In genomic region chr18:45978084-45978483, GRCh38 we compare ENCODE assay signal across 14 cellular contexts. TPM values are rescaled to one million over a fixed set of nuclear protein-coding genes. Genes with fewer than 3 reads are reported as not detected.
DNase-seq lines count a peak whose midpoint lies in the region; ATAC-seq and TF ChIP-seq lines count a peak whose summit lies in the region.
"Had no signal": no experiment of that assay in that cellular context is flagged by ENCODE, and none has a peak within 500 bp of the region (broad histone marks: within the 10 kb centered on the region; RNA-seq: fewer than 3 reads in every experiment).

No MANE protein-coding gene starts in this region.

- no peaks in the 10 kb centered on the region for H3K9me3 ChIP-seq in psoas muscle

- ATAC-seq in foreskin keratinocyte, result peak; percentile 79
- ATAC-seq in psoas muscle, result peak in 3 of 4 donors; percentile 44 to 69 (median 66)
- ATAC-seq: activated T-cell treated with anti-CD3 and anti-CD28 coated beads, Interleukin-2, amount 50 U/mL, for 72 hours had no signal

- H3K4me3 ChIP-seq in H7 (ENCODE audit: insufficient read depth, low read depth, low read length) (no peak overlapping the region), psoas muscle (no peak overlapping the region)
- H3K4me3 ChIP-seq: SK-N-MC, skin epidermis had no signal

- no peak overlapping the region for H3K27ac ChIP-seq in foreskin keratinocyte
- no peak overlapping the region for H3K27ac ChIP-seq in psoas muscle
- H3K27ac ChIP-seq: SK-N-MC, skin epidermis had no signal

- WGBS in psoas muscle, 3 donors, result 68 to 89% (median 80%) methylated on average over 1 of the region's 1 CpG

- intact Hi-C loops in psoas muscle (cut with DNase I), result loop anchor here in 1 of 2 donors (10.0 kb wide), 1 partner anchor 313 kb away; no protein-coding TSS in a partner anchor

- H3K4me1 ChIP-seq in foreskin keratinocyte (peaks cover 4% of the 10 kb centered on the region), psoas muscle (peaks cover 3% of the 10 kb centered on the region)

- H3K36me3 ChIP-seq in H7 (replicated peaks; ENCODE audit: control insufficient read depth, insufficient read depth, low read length) (no peaks in the 10 kb centered on the region), psoas muscle (ENCODE audit: insufficient read depth in 1 of 2, low read depth in 1 of 2) (no peaks in the 10 kb centered on the region)

- peak; percentile 23 for DNase-seq in H7
- peak; percentile 15 for DNase-seq in NCI-H510A (lab: John Stamatoyannopoulos, UW)
- peak in 1 of 2 donors; percentile 29 for DNase-seq in foreskin keratinocyte
- no peak for DNase-seq in psoas muscle
- DNase-seq in H4 (ENCODE audit: low spot score), result no peak
- DNase-seq in 8988T, result no peak
- no peak for DNase-seq in activated effector memory CD4-positive, alpha-beta T cell treated with anti-CD3 and anti-CD28 coated beads, Interleukin-2, amount 50 U/mL, for 16 hours
- DNase-seq: activated CD4-positive, alpha-beta T cell treated with anti-CD3 and anti-CD28 coated beads, Interleukin-2, amount 50 U/mL, for 48 hours; activated T-cell treated with anti-CD3 and anti-CD28 coated beads, Interleukin-2, amount 50 U/mL, for 72 hours; NCI-H2171; nucleus accumbens; stimulated activated naive CD4-positive, alpha-beta T cell had no signal

- no peaks in the 10 kb centered on the region for H3K27me3 ChIP-seq in H7 (ENCODE audit: control insufficient read depth, insufficient read depth, low read length)
- H3K27me3 ChIP-seq in foreskin keratinocyte, result no peaks in the 10 kb centered on the region
- no peaks in the 10 kb centered on the region for H3K27me3 ChIP-seq in psoas muscle (ENCODE audit: insufficient read depth in 3 of 3, low read length in 2 of 3)

- TF ChIP-seq CTCF in foreskin keratinocyte (conservative IDR thresholded peaks at IDR 0.05), result no peak
- no peak for TF ChIP-seq CTCF in psoas muscle (IDR thresholded peaks at IDR 0.05)

RNA-seq across cellular contexts. Expression of gene EPG5, which starts 11.0 kb away (rescaled TPM):
- 5.2 and 9.8 TPM in 2 replicates for total RNA-seq in H7 (2014; rRNA removed; shearing (Covaris generic))
- total RNA-seq in foreskin keratinocyte (20.0 and 28.4 TPM in 2 replicates), psoas muscle (10 to 100 TPM; 11.9 to 19.9 (median 16.0) TPM)
- polyA plus RNA-seq in foreskin keratinocyte (4.9 and 5.3 TPM in 2 replicates), psoas muscle (1 to 10 TPM; 4.4 to 5.8 (median 5.5) TPM)
- total RNA-seq in H4 (2014; rRNA removed; shearing (Covaris generic)), result 5.1 and 5.8 TPM in 2 replicates

Comparison
In these comparisons a context has a peak if more than half of its experiments do, and no peak if none do; other contexts are left out.
1. DNase-seq: peak in H7 (single experiment) and NCI-H510A (single experiment); none in psoas muscle (0 of 2), H4 (single experiment), 8988T (single experiment) and activated effector memory CD4-positive, alpha-beta T cell treated with anti-CD3 and anti-CD28 coated beads, Interleukin-2, amount 50 U/mL, for 16 hours (single experiment).